ENCODE assay signal across 14 cellular contexts in the genomic region with DNA sequence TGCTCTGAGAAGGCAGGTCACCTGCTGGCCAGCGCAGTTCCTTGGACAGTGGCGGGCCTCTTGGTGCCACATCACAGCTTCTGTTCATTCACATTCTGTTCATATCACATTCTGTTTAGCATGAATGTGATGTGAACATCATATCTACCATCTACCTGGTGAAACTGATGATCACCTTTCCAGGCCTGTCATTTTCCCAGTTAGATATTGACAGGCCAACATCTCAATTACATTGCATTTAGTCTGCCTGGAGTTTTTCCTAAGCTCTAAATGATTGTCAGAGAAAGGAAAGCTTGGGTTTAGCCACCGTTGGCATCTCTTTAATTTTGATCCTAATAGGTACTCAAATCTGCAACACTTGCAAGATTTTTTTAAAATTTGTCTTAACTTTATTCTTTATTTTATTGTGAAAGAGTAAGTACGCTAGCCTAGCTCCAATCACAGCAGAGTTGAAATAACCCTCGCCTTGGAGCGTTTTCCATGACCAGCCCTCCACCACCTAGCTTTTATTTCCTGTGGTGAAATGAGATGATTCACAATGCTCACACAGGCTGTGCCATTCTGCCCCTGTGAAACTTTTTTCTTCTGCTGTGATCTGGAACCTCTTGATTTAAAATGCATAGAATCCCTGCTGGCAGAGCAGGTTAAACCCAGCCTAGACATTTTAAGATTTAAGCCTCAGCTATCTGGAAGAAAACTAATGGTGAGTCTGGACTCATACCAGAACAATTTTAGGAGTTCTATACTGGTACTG.
DNase-seq lines count a peak whose midpoint lies in the region; ATAC-seq and TF ChIP-seq lines count a peak whose summit lies in the region.
"Had no signal": no experiment of that assay in that cellular context is flagged by ENCODE, and none has a peak within 500 bp of the region (broad histone marks: within the 10 kb centered on the region; RNA-seq: fewer than 3 reads in every experiment).

No MANE protein-coding gene starts in this region.

- no peaks in the 10 kb centered on the region for H3K9me3 ChIP-seq in ascending aorta
- H3K9me3 ChIP-seq: MG63, SK-N-SH had no signal

- no peaks in the 10 kb centered on the region for H3K36me3 ChIP-seq in ascending aorta
- H3K36me3 ChIP-seq: MG63 had no signal

- H3K27ac ChIP-seq in ascending aorta: peak overlapping the region; percentile 52 to 75

- intact Hi-C loops in ascending aorta (cut with DNase I): loop anchor here (5.0 kb wide), 2 partner anchors 47 to 58 kb away; no protein-coding TSS in a partner anchor

- peak; percentile 66 for ATAC-seq in stimulated activated naive CD8-positive, alpha-beta T cell treated with anti-CD3 and anti-CD28 coated beads, Interleukin-15, Interleukin-2, amounts not matched to agents 100 U/mL and 50 U/mL, for 24 hours
- ATAC-seq in stimulated activated naive CD8-positive, alpha-beta T cell treated with anti-CD3 and anti-CD28 coated beads, Interleukin-15, amount 100 ng/mL, for 72 hours: no peak
- no peak for ATAC-seq in GM18868 (IDR thresholded peaks at IDR 0.05; ENCODE audit: unreplicated experiment)
- ATAC-seq: activated CD8-positive, alpha-beta memory T cell treated with anti-CD3 and anti-CD28 coated beads, Interleukin-2, amount 10 ng/mL, durations not matched to agents 7 days and 5 days had no signal

- peaks cover 7 to 8% of the 10 kb centered on the region in 2 donors for H3K9me3 Mint-ChIP-seq in stimulated activated naive CD8-positive, alpha-beta T cell treated with anti-CD3 and anti-CD28 coated beads, Interleukin-15, amount 100 ng/mL, for 72 hours

- H3K4me3 Mint-ChIP-seq in stimulated activated naive CD8-positive, alpha-beta T cell treated with anti-CD3 and anti-CD28 coated beads, Interleukin-15, amount 100 ng/mL, for 72 hours: no peak overlapping the region
- H3K4me3 Mint-ChIP-seq: activated CD8-positive, alpha-beta memory T cell treated with anti-CD3 and anti-CD28 coated beads, Interleukin-2, amount 10 ng/mL, durations not matched to agents 7 days and 5 days had no signal

- H3K27ac Mint-ChIP-seq in stimulated activated naive CD8-positive, alpha-beta T cell treated with anti-CD3 and anti-CD28 coated beads, Interleukin-15, amount 100 ng/mL, for 72 hours: no peak overlapping the region
- H3K27ac Mint-ChIP-seq: activated CD8-positive, alpha-beta memory T cell treated with anti-CD3 and anti-CD28 coated beads, Interleukin-2, amount 10 ng/mL, durations not matched to agents 7 days and 5 days had no signal

- POLR2A ChIA-PET in HEK293T (lab: Yijun Ruan, JAX): no interaction called here

- no peaks in the 10 kb centered on the region for H3K27me3 ChIP-seq in ascending aorta
- H3K27me3 ChIP-seq: MG63 had no signal

- no peaks in the 10 kb centered on the region for H3K27me3 Mint-ChIP-seq in stimulated activated naive CD8-positive, alpha-beta T cell treated with anti-CD3 and anti-CD28 coated beads, Interleukin-15, amount 100 ng/mL, for 72 hours
- H3K27me3 Mint-ChIP-seq: activated CD8-positive, alpha-beta memory T cell treated with anti-CD3 and anti-CD28 coated beads, Interleukin-2, amount 10 ng/mL, durations not matched to agents 7 days and 5 days had no signal

- CTCF ChIA-PET in HEK293T (lab: Yijun Ruan, JAX): no interaction called here

- peaks cover 25% of the 10 kb centered on the region for H3K4me1 Mint-ChIP-seq in stimulated activated naive CD8-positive, alpha-beta T cell treated with anti-CD3 and anti-CD28 coated beads, Interleukin-15, amount 100 ng/mL, for 72 hours

- H3K4me3 ChIP-seq in ascending aorta: no peak overlapping the region
- H3K4me3 ChIP-seq: MG63 had no signal

- TF ChIP-seq CTCF in ascending aorta (IDR thresholded peaks at IDR 0.05): no peak

- no peak for DNase-seq in stimulated activated naive CD8-positive, alpha-beta T cell treated with anti-CD3 and anti-CD28 coated beads, Interleukin-15, Interleukin-2, amounts not matched to agents 100 U/mL and 50 U/mL, for 24 hours
- no peak for DNase-seq in stimulated activated naive CD8-positive, alpha-beta T cell treated with anti-CD3 and anti-CD28 coated beads, Interleukin-15, amount 100 ng/mL, for 72 hours
- DNase-seq in ascending aorta (ENCODE audit: low spot score in 2 of 2): no peak
- DNase-seq in glomerular visceral epithelial cell (ENCODE audit: extremely low spot score): peak; percentile 19
- DNase-seq in activated naive CD4-positive, alpha-beta T cell treated with anti-CD3 and anti-CD28 coated beads, Interleukin-2, amount 50 U/mL, for 16 hours: no peak
- DNase-seq in activated CD8-positive, alpha-beta memory T cell treated with anti-CD3 and anti-CD28 coated beads, Interleukin-2, amount 50 U/mL, for 48 hours: no peak
- DNase-seq in HEK293T (ENCODE audit: extremely low spot score): no peak
- DNase-seq: activated CD8-positive, alpha-beta memory T cell treated with anti-CD3 and anti-CD28 coated beads, Interleukin-2, amount 10 ng/mL, durations not matched to agents 7 days and 5 days; activated naive CD4-positive, alpha-beta T cell; AML-193; DMS 273 treated with DMSO at 0.1 percent for 48 hours; SK-N-SH had no signal

- H3K4me1 ChIP-seq in ascending aorta: peaks cover 0 to 20% of the 10 kb centered on the region in 2 donors

TF ChIP-seq in HEK293T, 16 proteins besides CTCF, POLR2A, EP300 and RAD21:
- TF ChIP-seq FOXM1 (IDR thresholded peaks at IDR 0.05; ENCODE audit: borderline replicate concordance) (no peak), SUZ12 (IDR thresholded peaks at IDR 0.05) (no peak), FOXA1 (IDR thresholded peaks at IDR 0.05) (no peak), L3MBTL2 (conservative IDR thresholded peaks at IDR 0.05) (no peak), CTBP1 (IDR thresholded peaks at IDR 0.05; ENCODE audit: borderline replicate concordance) (no peak), ARNT (IDR thresholded peaks at IDR 0.05) (no peak), LEF1 (IDR thresholded peaks at IDR 0.05; ENCODE audit: borderline replicate concordance) (no peak), BHLHE40 (IDR thresholded peaks at IDR 0.05; ENCODE audit: borderline replicate concordance) (no peak), ZNF384 (IDR thresholded peaks at IDR 0.05) (no peak), TARDBP (IDR thresholded peaks at IDR 0.05) (no peak), HDGF (IDR thresholded peaks at IDR 0.05; ENCODE audit: borderline replicate concordance) (no peak), SP1 (IDR thresholded peaks at IDR 0.05) (no peak), ELF4 (IDR thresholded peaks at IDR 0.05) (no peak), NFRKB (IDR thresholded peaks at IDR 0.05) (no peak), FOXK2 (IDR thresholded peaks at IDR 0.05) (no peak)
- TF ChIP-seq, protein P1, sequence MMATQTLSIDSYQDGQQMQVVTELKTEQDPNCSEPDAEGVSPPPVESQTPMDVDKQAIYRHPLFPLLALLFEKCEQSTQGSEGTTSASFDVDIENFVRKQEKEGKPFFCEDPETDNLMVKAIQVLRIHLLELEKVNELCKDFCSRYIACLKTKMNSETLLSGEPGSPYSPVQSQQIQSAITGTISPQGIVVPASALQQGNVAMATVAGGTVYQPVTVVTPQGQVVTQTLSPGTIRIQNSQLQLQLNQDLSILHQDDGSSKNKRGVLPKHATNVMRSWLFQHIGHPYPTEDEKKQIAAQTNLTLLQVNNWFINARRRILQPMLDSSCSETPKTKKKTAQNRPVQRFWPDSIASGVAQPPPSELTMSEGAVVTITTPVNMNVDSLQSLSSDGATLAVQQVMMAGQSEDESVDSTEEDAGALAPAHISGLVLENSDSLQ (IDR thresholded peaks at IDR 0.05): no peak
TF ChIP-seq in HEK293T: peak in this region for 0.
